33 cellular contexts compared by ENCODE assay signal in genomic region chr19:3287814-3288213, GRCh38.
"Had no signal": no experiment of that assay in that cellular context is flagged by ENCODE, and none has a peak within 500 bp of the region (broad histone marks: within the 10 kb centered on the region; RNA-seq: fewer than 3 reads in every experiment).

No MANE protein-coding gene starts in this region.

- H3K9me3 Mint-ChIP-seq: activated CD4-positive, alpha-beta T cell treated with anti-CD3 and anti-CD28 coated beads, Interleukin-2, amount 10 ng/mL, durations not matched to agents 7 days and 5 days; activated T-cell treated with anti-CD3 and anti-CD28 coated beads, Interleukin-2, amount 50 U/mL, for 4 hours; activated T-helper 17 cell treated with anti-CD3 and anti-CD28 coated beads, Interleukin-2, amount 50 U/mL, for 72 hours; effector memory CD8-positive, alpha-beta T cell; WTC11 had no signal

- ATAC-seq: activated T-cell treated with anti-CD3 and anti-CD28 coated beads, Interleukin-2, amount 50 U/mL, for 4 hours; activated T-helper 17 cell treated with anti-CD3 and anti-CD28 coated beads, Interleukin-2, amount 50 U/mL, for 72 hours; effector memory CD8-positive, alpha-beta T cell; foreskin keratinocyte; gastrocnemius medialis; heart left ventricle; WTC11 had no signal

- H3K36me3 ChIP-seq: brain microvascular endothelial cell, esophagus muscularis mucosa, gastrocnemius medialis, heart left ventricle had no signal

- H3K9me3 ChIP-seq: esophagus muscularis mucosa, gastrocnemius medialis, heart left ventricle had no signal

- H3K4me3 ChIP-seq: esophagus muscularis mucosa, gastrocnemius medialis, heart left ventricle had no signal

- DNase-seq: activated CD4-positive, alpha-beta memory T cell treated with anti-CD3 and anti-CD28 coated beads, Interleukin-2, amount 10 ng/mL, durations not matched to agents 7 days and 5 days; activated CD4-positive, alpha-beta T cell treated with anti-CD3 and anti-CD28 coated beads for 1 hour; activated CD4-positive, alpha-beta T cell treated with anti-CD3 and anti-CD28 coated beads for 4 hours; activated CD4-positive, alpha-beta T cell treated with anti-CD3 and anti-CD28 coated beads, Interleukin-2, amount 10 ng/mL, durations not matched to agents 7 days and 5 days; activated CD4-positive, alpha-beta T cell treated with anti-CD3 and anti-CD28 coated beads, Interleukin-2, amount 50 U/mL, for 4 hours; activated CD8-positive, alpha-beta memory T cell treated with anti-CD3 and anti-CD28 coated beads for 24 hours; activated effector memory CD4-positive, alpha-beta T cell treated with Interleukin-2 at 50 U/mL for 16 hours; activated gamma-delta T cell treated with Interleukin-2 at 50 U/mL for 16 hours; activated naive CD4-positive, alpha-beta T cell treated with anti-CD3 and anti-CD28 coated beads, Interleukin-2, amount 50 U/mL, for 16 hours; activated naive CD4-positive, alpha-beta T cell treated with Interleukin-2 at 50 U/mL for 16 hours; activated T-cell treated with anti-CD3 and anti-CD28 coated beads, Interleukin-2, amount 50 U/mL, for 4 hours; amniotic stem cell; anterior cingulate cortex; brain microvascular endothelial cell; caudate nucleus; cortex of kidney; dermis blood vessel endothelial cell; effector CD4-positive, alpha-beta T cell; effector memory CD8-positive, alpha-beta T cell; erythroblast; foreskin keratinocyte; gastrocnemius medialis; glutamatergic neuron; heart left ventricle; T-helper 2 cell had no signal

- H3K4me1 ChIP-seq: foreskin keratinocyte, gastrocnemius medialis had no signal

- H3K27ac ChIP-seq: brain microvascular endothelial cell, esophagus muscularis mucosa, foreskin keratinocyte, gastrocnemius medialis, heart left ventricle, VCaP had no signal

- H3K36me3 Mint-ChIP-seq: activated naive CD8-positive, alpha-beta T cell; WTC11 had no signal

- H3K27ac Mint-ChIP-seq: activated CD4-positive, alpha-beta memory T cell treated with anti-CD3 and anti-CD28 coated beads, Interleukin-2, amount 10 ng/mL, durations not matched to agents 7 days and 5 days; activated CD4-positive, alpha-beta T cell treated with anti-CD3 and anti-CD28 coated beads, Interleukin-2, amount 10 ng/mL, durations not matched to agents 7 days and 5 days; activated naive CD8-positive, alpha-beta T cell; activated T-helper 17 cell treated with anti-CD3 and anti-CD28 coated beads, Interleukin-2, amount 50 U/mL, for 72 hours; effector memory CD8-positive, alpha-beta T cell; WTC11 had no signal

- H3K4me1 Mint-ChIP-seq: activated T-helper 17 cell treated with anti-CD3 and anti-CD28 coated beads, Interleukin-2, amount 50 U/mL, for 72 hours had no signal

- H3K4me3 Mint-ChIP-seq: activated CD4-positive, alpha-beta memory T cell treated with anti-CD3 and anti-CD28 coated beads, Interleukin-2, amount 10 ng/mL, durations not matched to agents 7 days and 5 days; activated CD4-positive, alpha-beta T cell treated with anti-CD3 and anti-CD28 coated beads, Interleukin-2, amount 10 ng/mL, durations not matched to agents 7 days and 5 days; activated naive CD8-positive, alpha-beta T cell; activated T-cell treated with anti-CD3 and anti-CD28 coated beads, Interleukin-2, amount 50 U/mL, for 4 hours; activated T-helper 17 cell treated with anti-CD3 and anti-CD28 coated beads, Interleukin-2, amount 50 U/mL, for 72 hours; effector memory CD8-positive, alpha-beta T cell; WTC11 had no signal

- FAIRE-seq: astrocyte, colon, TTC549 had no signal
